ENCODE assay signal across 19 cellular contexts in genomic region chr4:10773010-10773409, GRCh38.
DNase-seq lines count a peak whose midpoint lies in the region; ATAC-seq, FAIRE-seq and TF ChIP-seq lines count a peak whose summit lies in the region.
"Had no signal": no experiment of that assay in that cellular context is flagged by ENCODE, and none has a peak within 500 bp of the region (broad histone marks: within the 10 kb centered on the region; RNA-seq: fewer than 3 reads in every experiment).

No MANE protein-coding gene starts in this region.

- H3K4me3 ChIP-seq in kidney (ENCODE audit: low read length in 2 of 2) = no peak overlapping the region
- H3K4me3 ChIP-seq: hepatocyte, lung, PC-9, SJCRH30, upper lobe of right lung had no signal

- no peak overlapping the region for H3K9ac ChIP-seq in kidney (ENCODE audit: low read length in 2 of 2)

- ATAC-seq in GM21825 (IDR thresholded peaks at IDR 0.05; ENCODE audit: unreplicated experiment) = no peak
- ATAC-seq in GM18870 (IDR thresholded peaks at IDR 0.05; ENCODE audit: unreplicated experiment) = no peak
- ATAC-seq: activated naive CD8-positive, alpha-beta T cell treated with anti-CD3 and anti-CD28 coated beads, Interleukin-2, amount 50 U/mL, for 24 hours; upper lobe of right lung had no signal

- DNase-seq in NCI-H1417 (lab: John Stamatoyannopoulos, UW) (peak in 2 of 3 experiments; percentile 25 to 65), NCI-H1417 treated with DMSO at 0.1 percent for 48 hours (lab: John Stamatoyannopoulos, UW) (no peak), NCI-H526 (lab: John Stamatoyannopoulos, UW) (peak; percentile 4 to 18), dermis blood vessel endothelial cell (peak; percentile 30), kidney (no peak)
- no peak for DNase-seq in stimulated activated CD4-positive, alpha-beta T cell treated with anti-CD3 and anti-CD28 coated beads, Interleukin-15, amount 100 ng/mL, for 24 hours
- DNase-seq: activated CD4-positive, alpha-beta T cell treated with anti-CD3 and anti-CD28 coated beads, Interleukin-2, amount 50 U/mL, for 1 hour; activated effector memory CD4-positive, alpha-beta T cell treated with Interleukin-2 at 50 U/mL for 16 hours; activated naive CD8-positive, alpha-beta T cell treated with anti-CD3 and anti-CD28 coated beads, Interleukin-2, amount 50 U/mL, for 24 hours; NCI-H1694; PC-9; SJCRH30; upper lobe of right lung had no signal

- no peaks in the 10 kb centered on the region for H3K9me3 ChIP-seq in kidney (ENCODE audit: control insufficient read depth in 1 of 2, low read length in 2 of 2)
- H3K9me3 ChIP-seq: SJCRH30, upper lobe of right lung had no signal

- no peak overlapping the region for H3K27ac ChIP-seq in kidney (ENCODE audit: low read depth in 2 of 2, low read length in 2 of 2)
- H3K27ac ChIP-seq: 22Rv1, hepatocyte, PC-9, SJCRH30, upper lobe of right lung had no signal

- no peak for FAIRE-seq in kidney (lab: Jason Lieb, UNC)
- FAIRE-seq: bronchial epithelial cell had no signal

- H3K4me1 ChIP-seq in kidney (ENCODE audit: control insufficient read depth in 1 of 2, insufficient read depth in 1 of 2, low read depth in 1 of 2, low read length in 2 of 2) = no peaks in the 10 kb centered on the region
- H3K4me1 ChIP-seq: SJCRH30, upper lobe of right lung had no signal

- TF ChIP-seq CTCF in kidney (IDR thresholded peaks at IDR 0.05; ENCODE audit: borderline replicate concordance, extremely low read depth, insufficient read depth) = no peak

- intact Hi-C loops in kidney (cut with DNase I) = no loop called here

- no peaks in the 10 kb centered on the region for H3K36me3 ChIP-seq in kidney (ENCODE audit: control insufficient read depth in 1 of 2, insufficient read depth in 2 of 2, low read length in 2 of 2)
- H3K36me3 ChIP-seq: SJCRH30, upper lobe of right lung had no signal

Comparison
In these comparisons a context has a peak if more than half of its experiments do, and no peak if none do; other contexts are left out.
1. DNase-seq: peak in NCI-H1417 (2 of 3), NCI-H526 (2 of 2) and dermis blood vessel endothelial cell (single experiment); none in NCI-H1417 treated with DMSO at 0.1 percent for 48 hours (single experiment), stimulated activated CD4-positive, alpha-beta T cell treated with anti-CD3 and anti-CD28 coated beads, Interleukin-15, amount 100 ng/mL, for 24 hours (single experiment) and kidney (single experiment).